1 cellular context compared by ENCODE assay signal in genomic region chr5:137563301-137563645, GRCh38.
TF ChIP-seq lines count a peak whose summit lies in the region.

No MANE protein-coding gene starts in this region.

TF ChIP-seq in HEK293, 187 proteins besides CTCF, POLR2A, EP300 and RAD21 (continued from another document):
- TF ChIP-seq ZBTB10 (tag by site-specific recombination; IDR thresholded peaks at IDR 0.05) (no peak), ZBTB17 (tag by site-specific recombination; IDR thresholded peaks at IDR 0.05) (no peak), ZNF571 (tag by site-specific recombination; IDR thresholded peaks at IDR 0.05) (no peak), ZBTB20 (tag by site-specific recombination; IDR thresholded peaks at IDR 0.05) (peak; percentile 84), ZFP41 (tag by site-specific recombination; IDR thresholded peaks at IDR 0.05; ENCODE audit: borderline replicate concordance) (no peak)
- TF ChIP-seq, protein P1, sequence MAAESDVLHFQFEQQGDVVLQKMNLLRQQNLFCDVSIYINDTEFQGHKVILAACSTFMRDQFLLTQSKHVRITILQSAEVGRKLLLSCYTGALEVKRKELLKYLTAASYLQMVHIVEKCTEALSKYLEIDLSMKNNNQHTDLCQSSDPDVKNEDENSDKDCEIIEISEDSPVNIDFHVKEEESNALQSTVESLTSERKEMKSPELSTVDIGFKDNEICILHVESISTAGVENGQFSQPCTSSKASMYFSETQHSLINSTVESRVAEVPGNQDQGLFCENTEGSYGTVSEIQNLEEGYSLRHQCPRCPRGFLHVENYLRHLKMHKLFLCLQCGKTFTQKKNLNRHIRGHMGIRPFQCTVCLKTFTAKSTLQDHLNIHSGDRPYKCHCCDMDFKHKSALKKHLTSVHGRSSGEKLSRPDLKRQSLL (tag by site-specific recombination; IDR thresholded peaks at IDR 0.05): no peak
